In the genomic region with DNA sequence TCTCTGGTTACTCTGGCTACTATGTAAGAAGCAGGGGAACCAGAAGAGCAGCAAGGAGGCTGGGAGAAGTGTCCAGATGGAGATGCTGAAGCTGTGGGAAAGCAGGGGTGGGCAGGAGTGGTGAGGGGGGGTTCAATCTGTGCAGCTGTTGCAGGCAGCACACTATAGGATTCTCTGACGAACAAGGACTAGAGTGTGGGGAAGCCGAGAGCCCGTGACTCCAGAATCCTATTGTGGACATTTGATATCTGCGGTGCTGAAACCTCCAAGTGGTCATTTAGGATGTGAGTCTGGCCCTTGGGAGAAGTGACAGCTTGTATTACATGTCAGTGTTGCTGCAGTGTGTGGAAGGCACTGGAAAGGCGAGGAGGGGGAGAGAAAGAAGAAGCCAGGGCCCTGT, we compare ENCODE assay signal across 1 cellular context.
TF ChIP-seq lines count a peak whose summit lies in the region.

No MANE protein-coding gene starts in this region.

TF ChIP-seq in H1, 55 proteins besides CTCF, POLR2A, EP300 and RAD21:
- TF ChIP-seq PHF8 (conservative IDR thresholded peaks at IDR 0.05; ENCODE audit: low read depth, low read length): no peak
- no peak for TF ChIP-seq GTF2F1 (IDR thresholded peaks at IDR 0.05; ENCODE audit: borderline replicate concordance, low read depth, low read length)
- no peak for TF ChIP-seq CREB1 (IDR thresholded peaks at IDR 0.05)
- TF ChIP-seq HDAC6 (IDR thresholded peaks at IDR 0.05; ENCODE audit: low read depth, low read length): no peak
- no peak for TF ChIP-seq BACH1 (IDR thresholded peaks at IDR 0.05; ENCODE audit: low read length)
- no peak for TF ChIP-seq GABPA (IDR thresholded peaks at IDR 0.05; ENCODE audit: borderline replicate concordance, insufficient read depth, low read length)
- TF ChIP-seq TEAD4 (IDR thresholded peaks at IDR 0.05; ENCODE audit: low read depth, low read length): no peak
- TF ChIP-seq RFX5 (IDR thresholded peaks at IDR 0.05; ENCODE audit: borderline replicate concordance, low read depth, low read length): no peak
- TF ChIP-seq KDM1A (IDR thresholded peaks at IDR 0.05; ENCODE audit: borderline replicate concordance, low read length): no peak
- no peak for TF ChIP-seq SP1 (IDR thresholded peaks at IDR 0.05; ENCODE audit: low read depth, low read length)
- TF ChIP-seq POU5F1 (IDR thresholded peaks at IDR 0.05; ENCODE audit: low read depth, low read length): no peak
